Comparison of ENCODE assay signal across 26 cellular contexts in genomic region chr3:51605938-51606337, GRCh38.
DNase-seq lines count a peak whose midpoint lies in the region; ATAC-seq and TF ChIP-seq lines count a peak whose summit lies in the region.
"Had no signal": no experiment of that assay in that cellular context is flagged by ENCODE, and none has a peak within 500 bp of the region (broad histone marks: within the 10 kb centered on the region; RNA-seq: fewer than 3 reads in every experiment).

No MANE protein-coding gene starts in this region.

- H3K9me3 Mint-ChIP-seq in activated T-cell treated with anti-CD3 and anti-CD28 coated beads, Interleukin-2, amount 50 U/mL, for 24 hours, result no peaks in the 10 kb centered on the region
- H3K9me3 Mint-ChIP-seq in effector memory CD8-positive, alpha-beta T cell, result no peaks in the 10 kb centered on the region
- H3K9me3 Mint-ChIP-seq in stimulated activated naive CD8-positive, alpha-beta T cell treated with anti-CD3 and anti-CD28 coated beads, Interleukin-15, amount 100 ng/mL, for 72 hours, result no peaks in the 10 kb centered on the region
- H3K9me3 Mint-ChIP-seq: activated naive CD4-positive, alpha-beta T cell treated with anti-CD3 and anti-CD28 coated beads, Interleukin-2, amount 50 U/mL, for 24 hours had no signal

- no peak for ATAC-seq in effector memory CD8-positive, alpha-beta T cell (replicated peaks)
- ATAC-seq in stimulated activated naive CD8-positive, alpha-beta T cell treated with anti-CD3 and anti-CD28 coated beads, Interleukin-15, amount 100 ng/mL, for 72 hours, result peak; percentile 45
- ATAC-seq in HG02642 (IDR thresholded peaks at IDR 0.05; ENCODE audit: poor library complexity, unreplicated experiment), result no peak
- ATAC-seq: A549, foreskin keratinocyte, HepG2 had no signal

- H3K4me3 Mint-ChIP-seq in activated T-cell treated with anti-CD3 and anti-CD28 coated beads, Interleukin-2, amount 50 U/mL, for 24 hours, result no peak overlapping the region
- no peak overlapping the region for H3K4me3 Mint-ChIP-seq in effector memory CD8-positive, alpha-beta T cell
- peak overlapping the region in 1 of 2 donors; percentile 3 for H3K4me3 Mint-ChIP-seq in stimulated activated naive CD8-positive, alpha-beta T cell treated with anti-CD3 and anti-CD28 coated beads, Interleukin-15, amount 100 ng/mL, for 72 hours
- H3K4me3 Mint-ChIP-seq: activated naive CD4-positive, alpha-beta T cell treated with anti-CD3 and anti-CD28 coated beads, Interleukin-2, amount 50 U/mL, for 24 hours had no signal

- H3K9me3 ChIP-seq in BE2C, result no peaks in the 10 kb centered on the region
- H3K9me3 ChIP-seq: A549, tibial nerve had no signal

- no peaks in the 10 kb centered on the region for H3K36me3 ChIP-seq in BE2C

- H3K4me1 ChIP-seq in BE2C, result no peaks in the 10 kb centered on the region
- H3K4me1 ChIP-seq: A549, foreskin keratinocyte had no signal

- no peak for DNase-seq in activated T-cell treated with anti-CD3 and anti-CD28 coated beads, Interleukin-2, amount 50 U/mL, for 24 hours
- DNase-seq in activated T-cell treated with anti-CD3 and anti-CD28 coated beads, Interleukin-2, amount 50 U/mL, for 48 hours, result no peak
- DNase-seq in NCI-H69 (lab: John Stamatoyannopoulos, UW) (peak; percentile 26), BE2C (no peak), SIG-M5 treated with dmso at 0.1 percent for 504 hours (lab: John Stamatoyannopoulos, UW; ENCODE audit: unreplicated experiment) (no peak)
- DNase-seq in effector memory CD8-positive, alpha-beta T cell, result no peak
- peak in 1 of 2 donors; percentile 1 for DNase-seq in stimulated activated naive CD8-positive, alpha-beta T cell treated with anti-CD3 and anti-CD28 coated beads, Interleukin-15, amount 100 ng/mL, for 72 hours
- DNase-seq: activated CD4-positive, alpha-beta T cell treated with anti-CD3 and anti-CD28 coated beads, Interleukin-2, amount 50 U/mL, for 1 hour; activated CD8-positive, alpha-beta memory T cell treated with anti-CD3 and anti-CD28 coated beads, Interleukin-2, amount 50 U/mL, for 48 hours; cerebellar nuclear complex; foreskin keratinocyte; GM23248; hypothalamus; NCI-H1092; NCI-H1930; NCI-H446 treated with DMSO at 0.1 percent for 48 hours; NK-92 treated with Interleukin-12 subunit alpha and Interleukin-12 subunit beta, amount 100 ng/mL, for 24 hours; SIG-M5; stimulated activated CD4-positive, alpha-beta T cell treated with anti-CD3 and anti-CD28 coated beads, Interleukin-2, amount 100 ng/mL, for 48 hours; stimulated activated naive CD4-positive, alpha-beta T cell treated with Interleukin-2 at 50 U/mL for 16 hours had no signal

- peak overlapping the region; percentile 1 for H3K27ac Mint-ChIP-seq in activated T-cell treated with anti-CD3 and anti-CD28 coated beads, Interleukin-2, amount 50 U/mL, for 24 hours
- H3K27ac Mint-ChIP-seq in effector memory CD8-positive, alpha-beta T cell, result peak overlapping the region; percentile 5 to 41
- no peak overlapping the region for H3K27ac Mint-ChIP-seq in stimulated activated naive CD8-positive, alpha-beta T cell treated with anti-CD3 and anti-CD28 coated beads, Interleukin-15, amount 100 ng/mL, for 72 hours
- H3K27ac Mint-ChIP-seq: activated naive CD4-positive, alpha-beta T cell treated with anti-CD3 and anti-CD28 coated beads, Interleukin-2, amount 50 U/mL, for 24 hours had no signal

- peaks cover 47% of the 10 kb centered on the region for H3K36me3 Mint-ChIP-seq in activated T-cell treated with anti-CD3 and anti-CD28 coated beads, Interleukin-2, amount 50 U/mL, for 24 hours (ENCODE audit: low read depth)
- H3K36me3 Mint-ChIP-seq in effector memory CD8-positive, alpha-beta T cell (ENCODE audit: insufficient read depth), result peaks cover 3% of the 10 kb centered on the region

- H3K27me3 Mint-ChIP-seq in activated T-cell treated with anti-CD3 and anti-CD28 coated beads, Interleukin-2, amount 50 U/mL, for 24 hours, result no peaks in the 10 kb centered on the region
- H3K27me3 Mint-ChIP-seq in effector memory CD8-positive, alpha-beta T cell, result no peaks in the 10 kb centered on the region
- no peaks in the 10 kb centered on the region for H3K27me3 Mint-ChIP-seq in stimulated activated naive CD8-positive, alpha-beta T cell treated with anti-CD3 and anti-CD28 coated beads, Interleukin-15, amount 100 ng/mL, for 72 hours
- H3K27me3 Mint-ChIP-seq: activated naive CD4-positive, alpha-beta T cell treated with anti-CD3 and anti-CD28 coated beads, Interleukin-2, amount 50 U/mL, for 24 hours had no signal

- H3K27me3 ChIP-seq in BE2C, result no peaks in the 10 kb centered on the region
- H3K27me3 ChIP-seq: BLaER1, foreskin keratinocyte, tibial nerve had no signal

- H3K4me3 ChIP-seq in BE2C (ENCODE audit: low read depth, low read length), result no peak overlapping the region
- H3K4me3 ChIP-seq: A549, BLaER1, GM23248, tibial nerve had no signal

- no peak for TF ChIP-seq CTCF in BE2C (IDR thresholded peaks at IDR 0.05; ENCODE audit: low read depth, low read length)

- peaks cover 22% of the 10 kb centered on the region for H3K4me1 Mint-ChIP-seq in activated T-cell treated with anti-CD3 and anti-CD28 coated beads, Interleukin-2, amount 50 U/mL, for 24 hours (ENCODE audit: low read depth)
- H3K4me1 Mint-ChIP-seq in effector memory CD8-positive, alpha-beta T cell (ENCODE audit: low read depth in 2 of 2), result peaks cover 14 to 36% of the 10 kb centered on the region in 2 donors
- peaks cover 20% of the 10 kb centered on the region for H3K4me1 Mint-ChIP-seq in stimulated activated naive CD8-positive, alpha-beta T cell treated with anti-CD3 and anti-CD28 coated beads, Interleukin-15, amount 100 ng/mL, for 72 hours

Comparison
In these comparisons a context has a peak if more than half of its experiments do, and no peak if none do; other contexts are left out.
1. H3K27ac Mint-ChIP-seq: peak in activated T-cell treated with anti-CD3 and anti-CD28 coated beads, Interleukin-2, amount 50 U/mL, for 24 hours (single experiment) and effector memory CD8-positive, alpha-beta T cell (2 of 2); none in stimulated activated naive CD8-positive, alpha-beta T cell treated with anti-CD3 and anti-CD28 coated beads, Interleukin-15, amount 100 ng/mL, for 72 hours (0 of 2).